8 cellular contexts compared by ENCODE assay signal in the genomic region with DNA sequence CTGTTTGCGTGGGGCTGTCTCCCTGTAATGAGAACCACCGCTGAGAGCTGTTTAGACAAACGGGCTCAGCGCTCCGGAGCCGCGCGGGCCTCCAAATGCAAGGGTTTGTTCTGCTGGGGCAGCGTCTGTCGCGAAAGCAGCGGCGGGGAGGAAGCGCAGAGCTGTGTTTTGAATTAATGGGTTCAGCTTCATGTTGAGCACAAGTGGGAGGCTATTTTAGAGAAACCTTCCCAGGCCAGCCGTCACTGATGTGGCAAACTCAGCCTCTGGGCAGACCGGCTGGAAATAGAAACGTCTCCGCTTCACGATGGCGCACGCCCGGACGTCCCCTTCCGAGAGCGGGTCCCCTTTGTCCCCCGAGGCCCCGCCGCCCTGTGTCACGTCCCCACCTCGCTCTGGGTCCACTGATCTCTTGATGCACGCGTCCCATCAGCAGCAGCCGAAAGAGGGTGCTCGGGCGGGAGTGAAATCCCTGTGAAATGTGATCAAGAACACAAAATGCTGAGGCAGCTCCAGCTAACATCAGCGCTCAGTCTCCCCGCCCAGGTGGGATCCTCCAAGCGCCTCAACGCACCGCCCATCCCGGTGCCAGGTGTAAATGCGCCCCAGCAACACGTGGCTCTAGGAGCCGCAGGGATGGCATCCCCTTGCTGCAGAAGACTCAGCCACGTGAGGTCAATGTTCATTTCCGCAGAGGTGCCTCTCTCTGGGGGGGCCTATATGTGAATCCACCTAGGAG. TPM values are rescaled to one million over a fixed set of nuclear protein-coding genes. Genes with fewer than 3 reads are reported as not detected.
DNase-seq lines count a peak whose midpoint lies in the region; ATAC-seq and TF ChIP-seq lines count a peak whose summit lies in the region.

No MANE protein-coding gene starts in this region.

- H3K4me1 ChIP-seq in HUES64 (ENCODE audit: insufficient read depth, low read length) (peaks cover 6% of the 10 kb centered on the region; the same call in 1 of the 2 replicates), ascending aorta (peaks cover 0 to 7% of the 10 kb centered on the region in 2 donors), iPS-18a (ENCODE audit: control insufficient read depth, low read depth, low read length) (peaks cover 9% of the 10 kb centered on the region)

- TF ChIP-seq CTCF in AG10803 (conservative IDR thresholded peaks at IDR 0.05; ENCODE audit: low read length): no peak
- no peak for TF ChIP-seq CTCF in ascending aorta (IDR thresholded peaks at IDR 0.05)
- no peak for TF ChIP-seq CTCF in retinal pigment epithelial cell (conservative IDR thresholded peaks at IDR 0.05; ENCODE audit: low read depth, low read length)

- H3K27me3 ChIP-seq in HUES64 (ENCODE audit: insufficient read depth, low read length) (peaks cover 25% of the 10 kb centered on the region), ascending aorta (no peaks in the 10 kb centered on the region), iPS-18a (ENCODE audit: control insufficient read depth, insufficient read depth, low read length) (peaks cover 29% of the 10 kb centered on the region)

- ATAC-seq in GM18520 (IDR thresholded peaks at IDR 0.05; ENCODE audit: unreplicated experiment): no peak
- no peak for ATAC-seq in HG03354 (IDR thresholded peaks at IDR 0.05; ENCODE audit: poor library complexity, severe bottlenecking, unreplicated experiment)

- H3K27ac ChIP-seq in HUES64 (ENCODE audit: low read depth, low read length): no peak overlapping the region
- peak overlapping the region; percentile 53 to 66 for H3K27ac ChIP-seq in ascending aorta
- H3K27ac ChIP-seq in iPS-18a (ENCODE audit: low read length): no peak overlapping the region

- H3K36me3 ChIP-seq in HUES64 (ENCODE audit: insufficient read depth, low read length) (no peaks in the 10 kb centered on the region), ascending aorta (no peaks in the 10 kb centered on the region), iPS-18a (ENCODE audit: control insufficient read depth, low read depth, low read length) (no peaks in the 10 kb centered on the region)

- peak overlapping the region; percentile 60 for H3K9ac ChIP-seq in HUES64 (ENCODE audit: low read depth, low read length)
- H3K9ac ChIP-seq in iPS-18a (ENCODE audit: low read length): peak overlapping the region; percentile 40

- intact Hi-C loops in ascending aorta (cut with DNase I): no loop called here

- DNase-seq in AG10803 (ENCODE audit: low read depth): peak; percentile 36
- DNase-seq in ascending aorta (ENCODE audit: low spot score in 2 of 2): peak in 1 of 2 donors; percentile 65
- DNase-seq in retinal pigment epithelial cell (ENCODE audit: low read depth): no peak
- no peak for DNase-seq in NCI-H1694 treated with DMSO at 0.1 percent for 48 hours (lab: John Stamatoyannopoulos, UW)

- H3K4me3 ChIP-seq in AG10803 (ENCODE audit: low read length): peak overlapping the region; percentile 51
- peak overlapping the region; percentile 67 for H3K4me3 ChIP-seq in HUES64 (ENCODE audit: low read length)
- peak overlapping the region; percentile 50 to 66 for H3K4me3 ChIP-seq in ascending aorta
- peak overlapping the region; percentile 59 for H3K4me3 ChIP-seq in iPS-18a (ENCODE audit: low read length)
- peak overlapping the region; percentile 56 for H3K4me3 ChIP-seq in retinal pigment epithelial cell (ENCODE audit: low read length)

- H3K9me3 ChIP-seq in HUES64 (ENCODE audit: insufficient read depth, low read depth, low read length) (no peaks in the 10 kb centered on the region), ascending aorta (no peaks in the 10 kb centered on the region), iPS-18a (ENCODE audit: control insufficient read depth, low read depth, low read length) (no peaks in the 10 kb centered on the region)

- WGBS in HUES64: under 1% methylated on average over 46 of the region's 46 CpGs

RNA-seq across cellular contexts. Expression of a gene that starts 44.9 kb away (rescaled TPM):
- polyA plus RNA-seq in HUES64 (2013, experiment 1 of 2): 19.1 TPM
- 20.6 TPM for polyA plus RNA-seq in HUES64 (2013, experiment 2 of 2)
- total RNA-seq in ascending aorta: 16.3 TPM

Comparison
In these comparisons a context has a peak if more than half of its experiments do, and no peak if none do; other contexts are left out.
1. H3K27ac ChIP-seq: peak in ascending aorta (2 of 2); none in HUES64 (single experiment) and iPS-18a (single experiment).
2. Peak in every context shown above with its lines, with median percentiles within 50 percentile points of each other: H3K4me3 ChIP-seq.